Comparison of ENCODE assay signal across 21 cellular contexts in genomic region chrX:80246273-80246672, GRCh38.
DNase-seq lines count a peak whose midpoint lies in the region; ATAC-seq, FAIRE-seq and TF ChIP-seq lines count a peak whose summit lies in the region.
"Had no signal": no experiment of that assay in that cellular context is flagged by ENCODE, and none has a peak within 500 bp of the region (broad histone marks: within the 10 kb centered on the region; RNA-seq: fewer than 3 reads in every experiment).

No MANE protein-coding gene starts in this region.

- CTCF ChIA-PET in A549 (lab: Yijun Ruan, JAX): interaction anchor here (1.2 kb wide), 1 partner anchor 14 kb away, joined by 4 read pairs; no protein-coding TSS in a partner anchor
- CTCF ChIA-PET in PC-3 (lab: Charles Lee): no interaction called here

- H3K4me2 ChIP-seq in A549 (no peak overlapping the region), DND-41 (ENCODE audit: insufficient read depth, low read length) (no peak overlapping the region), PC-3 (ENCODE audit: low read length) (no peak overlapping the region)
- H3K4me2 ChIP-seq: BLaER1 treated with 17β-estradiol and CSF1 and Interleukin-3, amounts not matched to agents 10 nM and 100 nM had no signal

- H3K27me3 ChIP-seq in DND-41 (ENCODE audit: insufficient read depth, low read length, poor library complexity) (no peaks in the 10 kb centered on the region), PC-3 (ENCODE audit: low read length) (no peaks in the 10 kb centered on the region)
- H3K27me3 ChIP-seq: gastroesophageal sphincter had no signal

- ATAC-seq in A549 (peak in 1 of 2 experiments; percentile 45; a peak in 1 of 6 replicates), DND-41 (ENCODE audit: insufficient read depth, low read depth) (no peak), PC-3 (peak; percentile 65), GM18909 (IDR thresholded peaks at IDR 0.05; ENCODE audit: poor library complexity, unreplicated experiment) (no peak), GM19023 (IDR thresholded peaks at IDR 0.05; ENCODE audit: unreplicated experiment) (no peak)
- ATAC-seq: activated T-cell treated with anti-CD3 and anti-CD28 coated beads, Interleukin-2, amount 50 U/mL, for 72 hours; gastroesophageal sphincter; lower lobe of right lung; WTC11 had no signal

- H3K9me3 ChIP-seq in A549 (no peaks in the 10 kb centered on the region), DND-41 (ENCODE audit: insufficient read depth, low read length, severe bottlenecking) (no peaks in the 10 kb centered on the region), PC-3 (ENCODE audit: low read length) (no peaks in the 10 kb centered on the region), kidney (ENCODE audit: control insufficient read depth in 1 of 2, low read length in 2 of 2) (no peaks in the 10 kb centered on the region)
- H3K9me3 ChIP-seq: gastroesophageal sphincter, lower lobe of right lung had no signal

- H3K9ac ChIP-seq in DND-41 (ENCODE audit: low read depth, low read length): no peak overlapping the region
- no peak overlapping the region for H3K9ac ChIP-seq in PC-3 (ENCODE audit: low read length)
- no peak overlapping the region for H3K9ac ChIP-seq in kidney (ENCODE audit: low read length in 2 of 2)
- H3K9ac ChIP-seq: BLaER1 treated with 17β-estradiol and CSF1 and Interleukin-3, amounts not matched to agents 10 nM and 100 nM had no signal

- TF ChIP-seq CTCF in A549 (IDR thresholded peaks at IDR 0.05): no peak
- peak; percentile 21 for TF ChIP-seq CTCF in DND-41 (IDR thresholded peaks at IDR 0.05; ENCODE audit: borderline replicate concordance, extremely low read depth, low read length, poor library complexity, severe bottlenecking)
- peak; percentile 56 for TF ChIP-seq CTCF in PC-3 (conservative IDR thresholded peaks at IDR 0.05; ENCODE audit: low read depth, low read length)
- no peak for TF ChIP-seq CTCF in kidney (IDR thresholded peaks at IDR 0.05; ENCODE audit: borderline replicate concordance, extremely low read depth, insufficient read depth)

- H3K27ac ChIP-seq in A549: no peak overlapping the region
- H3K27ac ChIP-seq in DND-41 (ENCODE audit: low read length): no peak overlapping the region
- no peak overlapping the region for H3K27ac ChIP-seq in PC-3 (ENCODE audit: low read length)
- no peak overlapping the region for H3K27ac ChIP-seq in kidney (ENCODE audit: low read depth in 2 of 2, low read length in 2 of 2)
- H3K27ac ChIP-seq: BLaER1 treated with 17β-estradiol and CSF1 and Interleukin-3, amounts not matched to agents 10 nM and 100 nM; gastroesophageal sphincter; lower lobe of right lung; RWPE1 had no signal

- H3K9me2 ChIP-seq in PC-3 (replicated peaks; ENCODE audit: low read length): no peaks in the 10 kb centered on the region

- peak in 1 of 2 experiments; percentile 19; a peak in 1 of 5 replicates for TF ChIP-seq RAD21 in A549 (conservative IDR thresholded peaks at IDR 0.05 in 1 of 2, IDR thresholded peaks at IDR 0.05 in 1 of 2)

- H3K36me3 ChIP-seq in DND-41 (ENCODE audit: insufficient read depth, low read length) (no peaks in the 10 kb centered on the region), PC-3 (ENCODE audit: low read depth, low read length) (no peaks in the 10 kb centered on the region), kidney (ENCODE audit: control insufficient read depth in 1 of 2, insufficient read depth in 2 of 2, low read length in 2 of 2) (no peaks in the 10 kb centered on the region)
- H3K36me3 ChIP-seq: BLaER1 treated with 17β-estradiol and CSF1 and Interleukin-3, amounts not matched to agents 10 nM and 100 nM; gastroesophageal sphincter; lower lobe of right lung had no signal

- H3K4me3 ChIP-seq in A549: no peak overlapping the region
- no peak overlapping the region for H3K4me3 ChIP-seq in DND-41 (ENCODE audit: low read depth in 1 of 2, low read length in 2 of 2)
- no peak overlapping the region for H3K4me3 ChIP-seq in PC-3 (ENCODE audit: low read length)
- H3K4me3 ChIP-seq in kidney (ENCODE audit: low read length in 2 of 2): no peak overlapping the region
- H3K4me3 ChIP-seq: BLaER1 treated with 17β-estradiol and CSF1 and Interleukin-3, amounts not matched to agents 10 nM and 100 nM; gastroesophageal sphincter; lower lobe of right lung had no signal

- H4K20me1 ChIP-seq in DND-41 (ENCODE audit: insufficient read depth, low read length) (no peaks in the 10 kb centered on the region), PC-3 (ENCODE audit: low read length) (no peaks in the 10 kb centered on the region)
- H4K20me1 ChIP-seq: BLaER1 treated with 17β-estradiol and CSF1 and Interleukin-3, amounts not matched to agents 10 nM and 100 nM had no signal

- no TSS peak for BruUV-seq in PC-3 (replicated peaks; lab: Mats Ljungman, UMichigan)

- H3F3A ChIP-seq in PC-3 (ENCODE audit: low read length, unreplicated experiment): no peaks in the 10 kb centered on the region

- no peak for TF ChIP-seq POLR2A in A549 (IDR thresholded peaks at IDR 0.05; ENCODE audit: low read length)

- H3K4me1 ChIP-seq in A549 (no peaks in the 10 kb centered on the region), DND-41 (ENCODE audit: insufficient read depth, low read length) (no peaks in the 10 kb centered on the region), PC-3 (ENCODE audit: insufficient read depth, low read length) (no peaks in the 10 kb centered on the region), kidney (ENCODE audit: control insufficient read depth in 1 of 2, insufficient read depth in 1 of 2, low read depth in 1 of 2, low read length in 2 of 2) (no peaks in the 10 kb centered on the region)
- H3K4me1 ChIP-seq: BLaER1 treated with 17β-estradiol and CSF1 and Interleukin-3, amounts not matched to agents 10 nM and 100 nM; gastroesophageal sphincter; lower lobe of right lung had no signal

- no peaks in the 10 kb centered on the region for H3K79me2 ChIP-seq in DND-41 (ENCODE audit: insufficient read depth, low read length)
- H3K79me2 ChIP-seq in PC-3 (ENCODE audit: low read length): no peaks in the 10 kb centered on the region

- TF ChIP-seq EP300 in A549 (IDR thresholded peaks at IDR 0.05): no peak

- DNase-seq in A549 (ENCODE audit: low read depth in 1 of 2, low spot score in 1 of 2) (peak in 1 of 2 experiments; percentile 5), DND-41 (no peak), PC-3 (peak; percentile 21), kidney (no peak), NCI-H1436 (lab: John Stamatoyannopoulos, UW) (no peak)
- DNase-seq: activated CD4-positive, alpha-beta memory T cell treated with anti-CD3 and anti-CD28 coated beads, Interleukin-2, amount 10 ng/mL, durations not matched to agents 7 days and 5 days; activated T-cell treated with anti-CD3 and anti-CD28 coated beads, Interleukin-2, amount 50 U/mL, for 72 hours; cortex of kidney; lower lobe of right lung; NCI-H1930; NCI-H748 treated with DMSO at 0.1 percent for 48 hours; posterior cingulate gyrus; small intestine; T-helper 1 cell had no signal

- intact Hi-C loops in PC-3 (cut with micrococcal nuclease): loop anchor here (5.0 kb wide), 1 partner anchor 769 kb away; no protein-coding TSS in a partner anchor
- intact Hi-C loops in kidney (cut with DNase I): no loop called here

- H2AFZ ChIP-seq in DND-41 (ENCODE audit: low read depth, low read length) (no peak overlapping the region), PC-3 (ENCODE audit: low read length) (no peak overlapping the region)

- FAIRE-seq in A549 (lab: Jason Lieb, UNC) (peak; percentile 7), kidney (lab: Jason Lieb, UNC) (peak; percentile 13)
- FAIRE-seq: HTR-8/SVneo, small intestine had no signal

- POLR2A ChIA-PET in A549 (lab: Yijun Ruan, JAX) (no interaction called here), PC-3 (lab: Charles Lee; ENCODE audit: unreplicated experiment) (no interaction called here)

- 2% methylated on average over 2 of the region's 2 CpGs for WGBS in A549 (ENCODE audit: missing lambda C conversion rate)

TF ChIP-seq in A549, 52 proteins besides CTCF, POLR2A, EP300 and RAD21:
- TF ChIP-seq CHD2 (IDR thresholded peaks at IDR 0.05; ENCODE audit: low read length, partially characterized antibody) (no peak), ZFP36 (IDR thresholded peaks at IDR 0.05; ENCODE audit: borderline replicate concordance, partially characterized antibody) (no peak), NR3C1 (IDR thresholded peaks at IDR 0.05) (no peak), FOSL2 (IDR thresholded peaks at IDR 0.05) (no peak), FOSL2 (CRISPR knock-in tag; IDR thresholded peaks at IDR 0.05) (no peak), KDM5A (IDR thresholded peaks at IDR 0.05) (no peak), ZSCAN20 (CRISPR knock-in tag; IDR thresholded peaks at IDR 0.05) (no peak), ESRRA (IDR thresholded peaks at IDR 0.05; ENCODE audit: borderline replicate concordance, low read length) (no peak), SMC3 (IDR thresholded peaks at IDR 0.05) (no peak), EHF (CRISPR knock-in tag; IDR thresholded peaks at IDR 0.05) (no peak), RARB (CRISPR knock-in tag; IDR thresholded peaks at IDR 0.05) (no peak), MAX (IDR thresholded peaks at IDR 0.05) (no peak), CBX2 (IDR thresholded peaks at IDR 0.05; ENCODE audit: borderline replicate concordance, low read depth) (no peak), HOXA7 (CRISPR knock-in tag; IDR thresholded peaks at IDR 0.05) (no peak)

Comparison
In these comparisons a context has a peak if more than half of its experiments do, and no peak if none do; other contexts are left out.
1. CTCF ChIP-seq: peak in DND-41 (single experiment) and PC-3 (single experiment); none in A549 (single experiment) and kidney (single experiment).